Comparison of ENCODE assay signal across 15 cellular contexts in the genomic region with DNA sequence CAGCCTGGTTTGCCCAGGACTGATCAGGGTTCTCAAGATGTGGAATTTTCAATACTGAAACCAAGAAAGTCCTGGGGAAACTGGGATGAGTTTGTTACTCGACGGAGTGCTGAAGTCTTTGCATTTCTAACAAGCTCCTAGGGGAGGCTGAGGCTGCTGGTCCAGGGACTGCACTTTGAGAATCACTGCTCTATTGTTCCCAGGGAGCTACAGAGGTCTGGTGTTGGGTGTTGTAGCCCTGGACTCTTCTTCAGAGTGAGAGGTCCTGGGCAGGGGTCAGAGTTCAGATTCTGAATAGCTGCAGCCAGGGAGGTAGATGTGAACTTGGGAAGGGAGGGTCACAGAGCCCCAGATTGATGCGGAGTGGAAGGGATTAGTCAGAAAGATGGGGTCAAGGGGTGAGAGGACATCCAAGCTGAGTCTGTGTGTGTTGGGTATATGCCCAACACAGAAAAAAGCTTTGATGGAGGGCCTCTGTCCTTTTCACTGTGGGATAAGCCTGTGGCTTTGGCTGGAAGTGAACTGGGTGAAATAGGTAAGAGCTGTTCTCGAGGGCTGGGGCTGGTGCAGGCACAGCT. TPM values are rescaled to one million over a fixed set of nuclear protein-coding genes. Genes with fewer than 3 reads are reported as not detected.
"Had no signal": no experiment of that assay in that cellular context is flagged by ENCODE, and none has a peak within 500 bp of the region (broad histone marks: within the 10 kb centered on the region; RNA-seq: fewer than 3 reads in every experiment).

No MANE protein-coding gene starts in this region.

- H3K27me3 ChIP-seq: tibial nerve had no signal

- H3K4me3 Mint-ChIP-seq: natural killer cell; stimulated activated effector memory CD8-positive, alpha-beta T cell treated with anti-CD3 and anti-CD28 coated beads, Interleukin-12 subunit alpha, Interleukin-12 subunit beta, amount 100 ng/mL, for 72 hours had no signal

- H3K27ac ChIP-seq: SK-N-MC had no signal

- ATAC-seq: activated naive CD4-positive, alpha-beta T cell treated with anti-CD3 and anti-CD28 coated beads, Interleukin-2, amount 50 U/mL, for 72 hours; left colon; natural killer cell; stimulated activated effector memory CD8-positive, alpha-beta T cell treated with anti-CD3 and anti-CD28 coated beads, Interleukin-12 subunit alpha, Interleukin-12 subunit beta, amount 100 ng/mL, for 72 hours had no signal

- H3K27ac Mint-ChIP-seq: activated naive CD4-positive, alpha-beta T cell treated with anti-CD3 and anti-CD28 coated beads, Interleukin-2, amount 50 U/mL, for 72 hours; natural killer cell; stimulated activated effector memory CD8-positive, alpha-beta T cell treated with anti-CD3 and anti-CD28 coated beads, Interleukin-12 subunit alpha, Interleukin-12 subunit beta, amount 100 ng/mL, for 72 hours had no signal

- H3K36me3 ChIP-seq: tibial nerve had no signal

- H3K9me3 Mint-ChIP-seq: activated naive CD4-positive, alpha-beta T cell treated with anti-CD3 and anti-CD28 coated beads, Interleukin-2, amount 50 U/mL, for 72 hours; natural killer cell; stimulated activated effector memory CD8-positive, alpha-beta T cell treated with anti-CD3 and anti-CD28 coated beads, Interleukin-12 subunit alpha, Interleukin-12 subunit beta, amount 100 ng/mL, for 72 hours had no signal

- H3K4me3 ChIP-seq: mucosa of descending colon, SK-N-MC, tibial nerve had no signal

- DNase-seq: activated CD4-positive, alpha-beta T cell treated with anti-CD3 and anti-CD28 coated beads, Interleukin-2, amount 50 U/mL, for 4 hours; activated T-cell treated with anti-CD3 and anti-CD28 coated beads, Interleukin-2, amount 50 U/mL, for 1 hour; effector CD4-positive, alpha-beta T cell; left colon; mucosa of descending colon; natural killer cell; T-helper 1 cell had no signal

- H3K4me1 Mint-ChIP-seq: natural killer cell; stimulated activated effector memory CD8-positive, alpha-beta T cell treated with anti-CD3 and anti-CD28 coated beads, Interleukin-12 subunit alpha, Interleukin-12 subunit beta, amount 100 ng/mL, for 72 hours had no signal

- H3K9me3 ChIP-seq: mucosa of descending colon, tibial nerve had no signal

- H3K36me3 Mint-ChIP-seq: activated naive CD4-positive, alpha-beta T cell treated with anti-CD3 and anti-CD28 coated beads, Interleukin-2, amount 50 U/mL, for 72 hours; natural killer cell; stimulated activated effector memory CD8-positive, alpha-beta T cell treated with anti-CD3 and anti-CD28 coated beads, Interleukin-12 subunit alpha, Interleukin-12 subunit beta, amount 100 ng/mL, for 72 hours had no signal

RNA-seq across cellular contexts. Expression of gene TMEM238L, which starts 14.1 kb away (rescaled TPM):
- total RNA-seq: activated naive CD4-positive, alpha-beta T cell treated with anti-CD3 and anti-CD28 coated beads, Interleukin-2, amount 50 U/mL, for 72 hours; bronchial epithelial cell; natural killer cell; osteoblast; Right ventricle myocardium inferior; skeletal muscle tissue; tibial nerve had no signal

RNA-seq across cellular contexts. Expression of gene PIRT, which starts 48.1 kb away (rescaled TPM):
- total RNA-seq: activated naive CD4-positive, alpha-beta T cell treated with anti-CD3 and anti-CD28 coated beads, Interleukin-2, amount 50 U/mL, for 72 hours; bronchial epithelial cell; natural killer cell; osteoblast; Right ventricle myocardium inferior; skeletal muscle tissue; tibial nerve had no signal
